ENCODE assay signal across 20 cellular contexts in the genomic region with DNA sequence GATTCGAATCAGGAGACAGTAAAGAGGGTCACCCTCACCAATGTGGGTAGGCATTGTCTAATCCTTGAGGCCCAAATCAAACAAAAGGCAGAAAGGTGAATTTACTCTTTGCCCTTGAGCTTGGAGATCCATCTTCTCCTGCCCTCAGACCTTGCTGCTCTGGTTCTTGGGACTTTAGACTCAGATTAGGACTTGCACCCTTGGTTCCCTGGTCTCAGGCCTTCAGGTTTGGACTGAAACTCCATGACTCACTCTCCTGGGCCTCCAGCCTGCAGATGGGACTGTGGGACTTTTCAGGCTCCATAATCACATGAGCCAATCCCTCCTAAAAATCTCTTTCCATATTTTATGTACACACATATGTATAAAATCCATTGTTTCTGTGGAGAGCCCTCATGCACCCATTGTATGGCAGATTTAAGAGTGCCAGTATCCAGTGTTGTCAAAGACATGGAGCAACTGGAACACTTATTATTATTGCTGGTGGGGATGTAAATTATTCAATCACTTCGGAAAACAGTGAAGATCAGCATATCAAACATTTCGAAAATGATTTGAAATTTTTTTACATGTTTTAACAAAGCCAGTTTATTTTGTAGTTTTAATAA. TPM values are rescaled to one million over a fixed set of nuclear protein-coding genes. Genes with fewer than 3 reads are reported as not detected.
DNase-seq lines count a peak whose midpoint lies in the region; ATAC-seq and TF ChIP-seq lines count a peak whose summit lies in the region.
"Had no signal": no experiment of that assay in that cellular context is flagged by ENCODE, and none has a peak within 500 bp of the region (broad histone marks: within the 10 kb centered on the region; RNA-seq: fewer than 3 reads in every experiment).

No MANE protein-coding gene starts in this region.

- no peak for DNase-seq in activated naive CD8-positive, alpha-beta T cell treated with anti-CD3 and anti-CD28 coated beads, Interleukin-2, amount 50 U/mL, for 24 hours
- no peak for DNase-seq in activated naive CD8-positive, alpha-beta T cell treated with anti-CD3 and anti-CD28 coated beads for 36 hours
- peak; percentile 14 for DNase-seq in activated CD8-positive, alpha-beta memory T cell treated with anti-CD3 and anti-CD28 coated beads, Interleukin-2, amount 10 ng/mL, durations not matched to agents 7 days and 5 days
- DNase-seq in fibroblast of the aortic adventitia (ENCODE audit: low read depth): peak; percentile 76
- no peak for DNase-seq in aorta
- no peak for DNase-seq in spleen
- no peak for DNase-seq in CD1c-positive myeloid dendritic cell (ENCODE audit: extremely low spot score)
- DNase-seq: activated gamma-delta T cell treated with Interleukin-2 at 50 U/mL for 16 hours; amygdala; DMS 273 treated with DMSO at 0.1 percent for 48 hours; Karpas-422; naive thymus-derived CD8-positive, alpha-beta T cell; NCI-H1092 treated with DMSO at 0.1 percent for 48 hours; NCI-H2081 treated with DMSO at 0.1 percent for 48 hours; stimulated activated CD4-positive, alpha-beta T cell treated with anti-CD3 and anti-CD28 coated beads, Interleukin-4, amount 100 ng/mL, for 1 hour; stomach; upper lobe of left lung had no signal

- H3K36me3 Mint-ChIP-seq in activated naive CD8-positive, alpha-beta T cell treated with anti-CD3 and anti-CD28 coated beads, Interleukin-2, amount 50 U/mL, for 24 hours (ENCODE audit: low read depth): peaks cover 39% of the 10 kb centered on the region
- peaks cover 21% of the 10 kb centered on the region for H3K36me3 Mint-ChIP-seq in activated naive CD8-positive, alpha-beta T cell treated with anti-CD3 and anti-CD28 coated beads for 36 hours
- peaks cover 20% of the 10 kb centered on the region for H3K36me3 Mint-ChIP-seq in activated CD8-positive, alpha-beta memory T cell treated with anti-CD3 and anti-CD28 coated beads, Interleukin-2, amount 10 ng/mL, durations not matched to agents 7 days and 5 days

- TF ChIP-seq CTCF in fibroblast of the aortic adventitia (IDR thresholded peaks at IDR 0.05; ENCODE audit: insufficient read depth, low read length) (no peak), spleen (IDR thresholded peaks at IDR 0.05 in 8 of 11, conservative IDR thresholded peaks at IDR 0.05 in 3 of 11) (no peak)

- H3K4me1 Mint-ChIP-seq in activated naive CD8-positive, alpha-beta T cell treated with anti-CD3 and anti-CD28 coated beads, Interleukin-2, amount 50 U/mL, for 24 hours: no peaks in the 10 kb centered on the region
- H3K4me1 Mint-ChIP-seq in activated naive CD8-positive, alpha-beta T cell treated with anti-CD3 and anti-CD28 coated beads for 36 hours: peaks cover 5% of the 10 kb centered on the region
- no peaks in the 10 kb centered on the region for H3K4me1 Mint-ChIP-seq in activated CD8-positive, alpha-beta memory T cell treated with anti-CD3 and anti-CD28 coated beads, Interleukin-2, amount 10 ng/mL, durations not matched to agents 7 days and 5 days
- H3K4me1 Mint-ChIP-seq: memory B cell; naive thymus-derived CD8-positive, alpha-beta T cell had no signal

- no peak for ATAC-seq in activated naive CD8-positive, alpha-beta T cell treated with anti-CD3 and anti-CD28 coated beads, Interleukin-2, amount 50 U/mL, for 24 hours
- ATAC-seq in activated CD8-positive, alpha-beta memory T cell treated with anti-CD3 and anti-CD28 coated beads, Interleukin-2, amount 10 ng/mL, durations not matched to agents 7 days and 5 days: no peak
- ATAC-seq in aorta (ENCODE audit: low FRiP score): peak; percentile 63
- ATAC-seq in activated CD4-positive, CD25-positive, alpha-beta regulatory T cell treated with anti-CD3 and anti-CD28 coated beads, Interleukin-2, amount 50 U/mL, for 24 hours: no peak
- ATAC-seq: naive thymus-derived CD8-positive, alpha-beta T cell had no signal

- intact Hi-C loops in aorta (cut with DNase I) (no loop called here), spleen (cut with DNase I; ENCODE audit: low total_unique reads) (no loop called here)

- H3K27ac ChIP-seq in aorta (ENCODE audit: low read depth in 1 of 2, low read length in 2 of 2): peak overlapping the region in 1 of 2 donors; percentile 63
- no peak overlapping the region for H3K27ac ChIP-seq in spleen
- H3K27ac ChIP-seq: C4-2B, stomach, upper lobe of left lung had no signal

- CTCF ChIA-PET in activated CD8-positive, alpha-beta memory T cell treated with anti-CD3 and anti-CD28 coated beads, Interleukin-2, amount 10 ng/mL, durations not matched to agents 7 days and 5 days (lab: Charles Lee): no interaction called here

- no peaks in the 10 kb centered on the region for H3K9me3 ChIP-seq in aorta (ENCODE audit: control insufficient read depth, low read length)
- no peaks in the 10 kb centered on the region for H3K9me3 ChIP-seq in spleen
- H3K9me3 ChIP-seq: stomach, upper lobe of left lung had no signal

- TF ChIP-seq POLR2A in spleen (IDR thresholded peaks at IDR 0.05): no peak

- H3K4me3 Mint-ChIP-seq in activated naive CD8-positive, alpha-beta T cell treated with anti-CD3 and anti-CD28 coated beads, Interleukin-2, amount 50 U/mL, for 24 hours: no peak overlapping the region
- H3K4me3 Mint-ChIP-seq in activated naive CD8-positive, alpha-beta T cell treated with anti-CD3 and anti-CD28 coated beads for 36 hours: no peak overlapping the region
- H3K4me3 Mint-ChIP-seq in activated CD8-positive, alpha-beta memory T cell treated with anti-CD3 and anti-CD28 coated beads, Interleukin-2, amount 10 ng/mL, durations not matched to agents 7 days and 5 days: no peak overlapping the region
- H3K4me3 Mint-ChIP-seq: memory B cell; naive thymus-derived CD8-positive, alpha-beta T cell had no signal

- H3K9me3 Mint-ChIP-seq in activated naive CD8-positive, alpha-beta T cell treated with anti-CD3 and anti-CD28 coated beads, Interleukin-2, amount 50 U/mL, for 24 hours: no peaks in the 10 kb centered on the region
- H3K9me3 Mint-ChIP-seq in activated naive CD8-positive, alpha-beta T cell treated with anti-CD3 and anti-CD28 coated beads for 36 hours: no peaks in the 10 kb centered on the region
- no peaks in the 10 kb centered on the region for H3K9me3 Mint-ChIP-seq in activated CD8-positive, alpha-beta memory T cell treated with anti-CD3 and anti-CD28 coated beads, Interleukin-2, amount 10 ng/mL, durations not matched to agents 7 days and 5 days (ENCODE audit: low read depth)
- H3K9me3 Mint-ChIP-seq: memory B cell; naive thymus-derived CD8-positive, alpha-beta T cell had no signal

- H3K36me3 ChIP-seq in aorta (ENCODE audit: control insufficient read depth in 1 of 2, insufficient read depth in 2 of 2, low read length in 1 of 2): peaks cover 0 to 19% of the 10 kb centered on the region in 2 donors
- peaks cover 0 to 78% (median 33%) of the 10 kb centered on the region in 6 donors for H3K36me3 ChIP-seq in spleen

- H3K4me3 ChIP-seq in fibroblast of the aortic adventitia (ENCODE audit: low read depth, low read length): no peak overlapping the region
- no peak overlapping the region for H3K4me3 ChIP-seq in aorta (ENCODE audit: low read length in 2 of 2)
- H3K4me3 ChIP-seq in spleen: no peak overlapping the region
- H3K4me3 ChIP-seq: stomach, upper lobe of left lung had no signal

- H3K4me1 ChIP-seq in aorta (ENCODE audit: control insufficient read depth in 1 of 2, insufficient read depth in 2 of 2, low read length in 2 of 2): peaks cover 0 to 7% of the 10 kb centered on the region in 2 donors
- peaks cover 0 to 4% (median 0%) of the 10 kb centered on the region in 6 donors for H3K4me1 ChIP-seq in spleen
- H3K4me1 ChIP-seq: stomach, upper lobe of left lung had no signal

- no peaks in the 10 kb centered on the region for H3K27me3 ChIP-seq in aorta (ENCODE audit: control insufficient read depth in 1 of 2, insufficient read depth in 2 of 2, low read length in 1 of 2)
- H3K27me3 ChIP-seq in spleen (replicated peaks in 1 of 7): no peaks in the 10 kb centered on the region
- H3K27me3 ChIP-seq: stomach, upper lobe of left lung had no signal

- H3K27me3 Mint-ChIP-seq in activated naive CD8-positive, alpha-beta T cell treated with anti-CD3 and anti-CD28 coated beads, Interleukin-2, amount 50 U/mL, for 24 hours: no peaks in the 10 kb centered on the region
- no peaks in the 10 kb centered on the region for H3K27me3 Mint-ChIP-seq in activated naive CD8-positive, alpha-beta T cell treated with anti-CD3 and anti-CD28 coated beads for 36 hours
- no peaks in the 10 kb centered on the region for H3K27me3 Mint-ChIP-seq in activated CD8-positive, alpha-beta memory T cell treated with anti-CD3 and anti-CD28 coated beads, Interleukin-2, amount 10 ng/mL, durations not matched to agents 7 days and 5 days
- H3K27me3 Mint-ChIP-seq: memory B cell; naive thymus-derived CD8-positive, alpha-beta T cell had no signal

- peak overlapping the region; percentile 13 for H3K27ac Mint-ChIP-seq in activated naive CD8-positive, alpha-beta T cell treated with anti-CD3 and anti-CD28 coated beads, Interleukin-2, amount 50 U/mL, for 24 hours
- no peak overlapping the region for H3K27ac Mint-ChIP-seq in activated naive CD8-positive, alpha-beta T cell treated with anti-CD3 and anti-CD28 coated beads for 36 hours
- H3K27ac Mint-ChIP-seq in activated CD8-positive, alpha-beta memory T cell treated with anti-CD3 and anti-CD28 coated beads, Interleukin-2, amount 10 ng/mL, durations not matched to agents 7 days and 5 days: no peak overlapping the region
- H3K27ac Mint-ChIP-seq: memory B cell had no signal

- WGBS in aorta, 2 donors: 82 to 90% methylated on average over 3 of the region's 3 CpGs
- 89 to 98% (median 95%) methylated on average over 3 of the region's 3 CpGs for WGBS in spleen, 5 donors

RNA-seq across cellular contexts. Expression of gene EID3, which starts 48.7 kb away (rescaled TPM):
- 1 to 10 TPM; 5.7 to 6.4 TPM for total RNA-seq in activated naive CD8-positive, alpha-beta T cell treated with anti-CD3 and anti-CD28 coated beads for 36 hours
- 1 to 10 TPM; 6.9 to 7.1 TPM for total RNA-seq in activated CD8-positive, alpha-beta memory T cell treated with anti-CD3 and anti-CD28 coated beads, Interleukin-2, amount 10 ng/mL, durations not matched to agents 7 days and 5 days
- total RNA-seq in fibroblast of the aortic adventitia (ENCODE audit: low replicate concordance) (14.9 and 55.9 TPM in 2 replicates), aorta (1 to 10 TPM; 8.5 to 8.6 TPM), spleen (10 to 100 TPM in 2 of 7 donors, 1 to 10 TPM in 5; 4.4 to 20.8 (median 7.4) TPM)
- polyA plus RNA-seq in aorta (1 to 10 TPM; 2.1 to 6.8 TPM), spleen (1 to 10 TPM; 2.4 to 4.2 (median 3.5) TPM)

Comparison
In these comparisons a context has a peak if more than half of its experiments do, and no peak if none do; other contexts are left out.
1. DNase-seq: peak in activated CD8-positive, alpha-beta memory T cell treated with anti-CD3 and anti-CD28 coated beads, Interleukin-2, amount 10 ng/mL, durations not matched to agents 7 days and 5 days (single experiment) and fibroblast of the aortic adventitia (single experiment); none in activated naive CD8-positive, alpha-beta T cell treated with anti-CD3 and anti-CD28 coated beads, Interleukin-2, amount 50 U/mL, for 24 hours (single experiment), activated naive CD8-positive, alpha-beta T cell treated with anti-CD3 and anti-CD28 coated beads for 36 hours (single experiment), aorta (0 of 2), spleen (single experiment) and CD1c-positive myeloid dendritic cell (single experiment).